Comparison of ENCODE assay signal across 8 cellular contexts in the genomic region with DNA sequence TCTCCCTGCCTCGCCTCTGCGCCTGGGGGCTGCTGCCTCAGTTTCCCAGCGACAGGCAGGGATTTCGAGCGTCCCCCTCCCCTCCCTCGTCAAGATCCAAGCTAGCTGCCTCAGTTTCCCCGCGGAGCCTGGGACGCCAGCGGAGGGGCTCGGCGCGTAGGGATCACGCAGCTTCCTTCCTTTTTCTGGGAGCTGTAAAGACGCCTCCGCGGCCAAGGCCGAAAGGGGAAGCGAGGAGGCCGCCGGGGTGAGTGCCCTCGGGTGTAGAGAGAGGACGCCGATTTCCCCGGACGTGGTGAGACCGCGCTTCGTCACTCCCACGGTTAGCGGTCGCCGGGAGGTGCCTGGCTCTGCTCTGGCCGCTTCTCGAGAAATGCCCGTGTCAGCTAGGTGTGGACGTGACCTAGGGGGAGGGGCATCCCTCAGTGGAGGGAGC. TPM values are rescaled to one million over a fixed set of nuclear protein-coding genes. Genes with fewer than 3 reads are reported as not detected.
DNase-seq lines count a peak whose midpoint lies in the region; ATAC-seq, FAIRE-seq and TF ChIP-seq lines count a peak whose summit lies in the region.

No MANE protein-coding gene starts in this region.

- intact Hi-C loops in MCF 10A (cut with micrococcal nuclease), result no loop called here

- no peaks in the 10 kb centered on the region for H3K27me3 Mint-ChIP-seq in MCF 10A (ENCODE audit: insufficient read depth, unreplicated experiment)

- no peaks in the 10 kb centered on the region for H3K9me3 Mint-ChIP-seq in MCF 10A (ENCODE audit: unreplicated experiment)

- FAIRE-seq in GM12891 (lab: Jason Lieb, UNC), result peak; percentile 68

- POLR2A ChIA-PET in MCF 10A (lab: Yijun Ruan, JAX), result interaction anchor here (1.1 to 3.5 kb wide), 8 partner anchors 10 to 136 kb away, joined by 4 to 33 read pairs (median 5); a partner anchor contains a TSS

- H3K36me3 Mint-ChIP-seq in MCF 10A (ENCODE audit: insufficient read depth, unreplicated experiment), result peaks cover 9% of the 10 kb centered on the region

- DNase-seq in GM12891 (ENCODE audit: insufficient read length, low spot score) (no peak), T-helper 9 cell (peak; percentile 58), MCF 10A (ENCODE audit: unreplicated experiment) (peak; percentile 25), left lobe of liver (ENCODE audit: low spot score) (peak; percentile 76), NCI-H82 (lab: John Stamatoyannopoulos, UW) (no peak), NCI-H1417 treated with DMSO at 0.1 percent for 48 hours (lab: John Stamatoyannopoulos, UW) (no peak)
- peak; percentile 64 for DNase-seq in stimulated activated CD8-positive, alpha-beta memory T cell treated with anti-CD3 and anti-CD28 coated beads, Interleukin-12 subunit alpha, Interleukin-12 subunit beta, amount 100 ng/mL, for 4 hours (ENCODE audit: low read depth)

- no TSS peak for BruUV-seq in MCF 10A (replicated peaks; lab: Mats Ljungman, UMichigan)

- no peaks in the 10 kb centered on the region for H3K4me1 Mint-ChIP-seq in MCF 10A (ENCODE audit: insufficient read depth, unreplicated experiment)

- no peak for TF ChIP-seq CTCF in MCF 10A (IDR thresholded peaks at IDR 0.05; ENCODE audit: unreplicated experiment)

- peak overlapping the region; percentile 68 for H3K4me3 Mint-ChIP-seq in MCF 10A (ENCODE audit: unreplicated experiment)

- H3K27ac Mint-ChIP-seq in MCF 10A (ENCODE audit: low read depth, unreplicated experiment), result no peak overlapping the region

- CTCF ChIA-PET in MCF 10A (lab: Yijun Ruan, JAX), result interaction anchor here (0.5 to 6.3 kb wide), 16 partner anchors 9 to 350 kb away, joined by 3 to 103 read pairs (median 4); a partner anchor contains a TSS

- TF ChIP-seq POLR2A in GM12891 (IDR thresholded peaks at IDR 0.05; ENCODE audit: low read depth, low read length), result no peak

- ATAC-seq in HG03280 (IDR thresholded peaks at IDR 0.05; ENCODE audit: unreplicated experiment) (peak; percentile 32), left lobe of liver (peak; percentile 64)

TF ChIP-seq in GM12891, 5 proteins besides CTCF, POLR2A, EP300 and RAD21:
- TF ChIP-seq PAX5 (IDR thresholded peaks at IDR 0.05; ENCODE audit: insufficient read depth, low read length, severe bottlenecking) (no peak), POLR2AphosphoS5 (IDR thresholded peaks at IDR 0.05; ENCODE audit: low read depth, low read length) (no peak), SPI1 (IDR thresholded peaks at IDR 0.05; ENCODE audit: low read depth, low read length) (peak; percentile 86), POU2F2 (IDR thresholded peaks at IDR 0.05; ENCODE audit: low read depth, low read length) (no peak; the same call in 1 of the 2 replicates), TAF1 (IDR thresholded peaks at IDR 0.05; ENCODE audit: low read depth, low read length) (peak; percentile 40; the same call in 1 of the 2 replicates)

RNA-seq across cellular contexts. Expression of a gene that starts 0.7 kb away (rescaled TPM):
- 55.2 TPM for polyA plus RNA-seq in GM12891 (2012; ENCODE audit: low read depth, missing spikeins)
- total RNA-seq in MCF 10A (2022) (3.3 and 4.6 TPM in 2 replicates), left lobe of liver (5.9 TPM)

RNA-seq across cellular contexts. Expression of a gene that starts 16.6 kb away (rescaled TPM):
- 0.77 TPM for polyA plus RNA-seq in GM12891 (2012; ENCODE audit: low read depth, missing spikeins)
- total RNA-seq in MCF 10A (2022), result not detected in 2 replicates
- total RNA-seq in left lobe of liver, result 0.15 TPM

RNA-seq across cellular contexts. Expression of a gene that starts 18.2 kb away (rescaled TPM):
- polyA plus RNA-seq in GM12891 (2012; ENCODE audit: low read depth, missing spikeins), result 102 TPM
- total RNA-seq in MCF 10A (2022), result 99.1 and 120 TPM in 2 replicates
- total RNA-seq in left lobe of liver, result 43.3 TPM

RNA-seq across cellular contexts. Expression of a gene that starts 19.6 kb away (rescaled TPM):
- 2.1 TPM for polyA plus RNA-seq in GM12891 (2012; ENCODE audit: low read depth, missing spikeins)
- total RNA-seq in MCF 10A (2022), result 4.7 and 7.7 TPM in 2 replicates
- 0.30 TPM for total RNA-seq in left lobe of liver

RNA-seq across cellular contexts. Expression of a gene that starts 39.1 kb away (rescaled TPM):
- 7.8 TPM for polyA plus RNA-seq in GM12891 (2012; ENCODE audit: low read depth, missing spikeins)
- total RNA-seq in MCF 10A (2022) (0.64 and 0.89 TPM in 2 replicates), left lobe of liver (1.9 TPM)

Comparison
In these comparisons a context has a peak if more than half of its experiments do, and no peak if none do; other contexts are left out.
1. DNase-seq: peak in T-helper 9 cell (single experiment), MCF 10A (single experiment), left lobe of liver (single experiment) and stimulated activated CD8-positive, alpha-beta memory T cell treated with anti-CD3 and anti-CD28 coated beads, Interleukin-12 subunit alpha, Interleukin-12 subunit beta, amount 100 ng/mL, for 4 hours (single experiment); none in GM12891 (single experiment), NCI-H82 (single experiment) and NCI-H1417 treated with DMSO at 0.1 percent for 48 hours (single experiment).